In the genomic region with DNA sequence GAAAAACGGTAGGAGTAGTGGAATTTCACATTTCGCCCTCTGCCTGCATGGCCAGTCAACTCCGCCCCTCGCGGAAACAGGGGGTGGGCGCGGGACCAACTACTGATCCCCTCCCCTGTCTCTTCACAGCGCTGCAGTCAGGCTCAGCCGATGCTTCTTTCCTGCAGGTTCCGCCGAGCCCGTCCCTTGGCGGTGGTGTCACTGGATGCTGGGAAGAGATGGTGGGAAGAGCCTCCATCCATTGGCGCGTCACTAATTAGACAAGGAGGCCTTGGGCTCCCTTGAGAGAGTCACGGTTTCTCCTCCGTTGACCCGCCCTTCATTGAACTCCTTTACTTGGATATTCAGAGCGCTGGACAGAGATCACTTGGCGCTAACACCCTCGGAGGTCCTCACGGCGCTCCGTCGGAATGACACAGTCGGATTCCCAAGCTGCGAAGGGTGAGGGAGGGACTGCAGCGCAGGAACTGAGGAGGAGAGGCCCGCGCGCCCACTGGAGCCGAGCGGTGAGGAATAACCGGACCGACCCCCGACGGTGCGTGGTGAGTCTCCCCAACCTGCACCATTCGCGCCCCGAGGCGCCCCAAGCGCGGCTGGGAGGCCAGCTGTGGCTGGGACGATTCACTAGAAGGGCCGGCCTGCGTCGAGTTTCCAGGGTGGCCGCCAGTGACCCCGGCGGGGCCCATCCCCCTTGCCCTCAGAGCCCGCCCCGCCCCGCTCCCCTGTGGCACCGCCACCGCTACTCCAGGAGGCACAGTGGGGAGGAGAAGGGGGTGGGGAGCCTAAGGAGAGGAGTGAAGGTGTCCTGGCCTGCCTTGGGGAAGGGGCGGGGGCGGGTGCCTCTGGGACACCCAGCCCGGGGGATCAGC, we compare ENCODE assay signal across 9 cellular contexts. TPM values are rescaled to one million over a fixed set of nuclear protein-coding genes. Genes with fewer than 3 reads are reported as not detected.
DNase-seq lines count a peak whose midpoint lies in the region; ATAC-seq and TF ChIP-seq lines count a peak whose summit lies in the region.
"Had no signal": no experiment of that assay in that cellular context is flagged by ENCODE, and none has a peak within 500 bp of the region (broad histone marks: within the 10 kb centered on the region; RNA-seq: fewer than 3 reads in every experiment).

No MANE protein-coding gene starts in this region.

- TF ChIP-seq POLR2A in tibial nerve (IDR thresholded peaks at IDR 0.05), result no peak
- TF ChIP-seq POLR2A in erythroblast (IDR thresholded peaks at IDR 0.05; ENCODE audit: low read length), result no peak

- no peak for TF ChIP-seq EP300 in tibial nerve (IDR thresholded peaks at IDR 0.05)

- TF ChIP-seq CTCF in HEK293 (tag by site-specific recombination; IDR thresholded peaks at IDR 0.05) (no peak), tibial nerve (IDR thresholded peaks at IDR 0.05) (no peak)

- intact Hi-C loops in dendritic cell treated with granulocyte-macrophage colony-stimulating factor and Interleukin-4, amounts not matched to agents 40 ng/mL and 50 ng/mL, for 4 days (cut with micrococcal nuclease), result no loop called here

- H3K36me3 Mint-ChIP-seq in CD4-positive, CD25-positive, alpha-beta regulatory T cell, result peaks cover 34% of the 10 kb centered on the region
- no peaks in the 10 kb centered on the region for H3K36me3 Mint-ChIP-seq in dendritic cell treated with granulocyte-macrophage colony-stimulating factor and Interleukin-4, amounts not matched to agents 40 ng/mL and 50 ng/mL, for 4 days (ENCODE audit: low read depth)

- peak overlapping the region; percentile 27 to 83 (median 82) for H3K4me3 Mint-ChIP-seq in CD4-positive, CD25-positive, alpha-beta regulatory T cell
- H3K4me3 Mint-ChIP-seq in dendritic cell treated with granulocyte-macrophage colony-stimulating factor and Interleukin-4, amounts not matched to agents 40 ng/mL and 50 ng/mL, for 4 days, result peak overlapping the region; percentile 49
- H3K4me3 Mint-ChIP-seq: activated CD8-positive, alpha-beta memory T cell treated with anti-CD3 and anti-CD28 coated beads, Interleukin-2, amount 10 ng/mL, durations not matched to agents 7 days and 5 days had no signal

- H3K4me3 ChIP-seq in CD4-positive, CD25-positive, alpha-beta regulatory T cell (ENCODE audit: low read depth, low read length), result peak overlapping the region; percentile 35
- H3K4me3 ChIP-seq in HEK293 (ENCODE audit: low read depth, low read length) (no peak overlapping the region), mesodermal cell (ENCODE audit: extremely low read depth, insufficient read depth, low read length, poor library complexity, severe bottlenecking) (peak overlapping the region; percentile 30), tibial nerve (peak overlapping the region in 1 of 4 donors; percentile 26)

- peak overlapping the region; percentile 42 for H3K27ac ChIP-seq in CD4-positive, CD25-positive, alpha-beta regulatory T cell (ENCODE audit: insufficient read depth, low read length, poor library complexity, severe bottlenecking)
- no peak overlapping the region for H3K27ac ChIP-seq in HEK293 (ENCODE audit: extremely low read depth, low read depth, low read length)
- no peak overlapping the region for H3K27ac ChIP-seq in mesodermal cell (ENCODE audit: low read depth, low read length, severe bottlenecking)
- H3K27ac ChIP-seq in tibial nerve, result no peak overlapping the region

- no peaks in the 10 kb centered on the region for H3K9me3 ChIP-seq in CD4-positive, CD25-positive, alpha-beta regulatory T cell (ENCODE audit: control insufficient read depth in 2 of 2, low read length in 2 of 2)
- H3K9me3 ChIP-seq in HEK293 (ENCODE audit: control insufficient read depth, insufficient read depth, low read depth, low read length) (no peaks in the 10 kb centered on the region; the same call in 1 of the 2 replicates), mesodermal cell (ENCODE audit: control insufficient read depth, low read length) (no peaks in the 10 kb centered on the region), tibial nerve (peaks cover 0 to 15% (median 2%) of the 10 kb centered on the region in 4 donors)

- peaks cover 24 to 82% (median 53%) of the 10 kb centered on the region in 4 donors for H3K4me1 Mint-ChIP-seq in CD4-positive, CD25-positive, alpha-beta regulatory T cell
- peaks cover 17% of the 10 kb centered on the region for H3K4me1 Mint-ChIP-seq in dendritic cell treated with granulocyte-macrophage colony-stimulating factor and Interleukin-4, amounts not matched to agents 40 ng/mL and 50 ng/mL, for 4 days (ENCODE audit: low read depth)

- H3K27me3 ChIP-seq in CD4-positive, CD25-positive, alpha-beta regulatory T cell (ENCODE audit: control insufficient read depth, insufficient read depth, low read length), result no peaks in the 10 kb centered on the region
- H3K27me3 ChIP-seq in tibial nerve, result peaks cover 0 to 39% of the 10 kb centered on the region in 2 donors

- ATAC-seq in CD4-positive, CD25-positive, alpha-beta regulatory T cell (ENCODE audit: low read depth in 2 of 2), result no peak

- H3K27me3 Mint-ChIP-seq in CD4-positive, CD25-positive, alpha-beta regulatory T cell, result no peaks in the 10 kb centered on the region
- peaks cover 46% of the 10 kb centered on the region for H3K27me3 Mint-ChIP-seq in dendritic cell treated with granulocyte-macrophage colony-stimulating factor and Interleukin-4, amounts not matched to agents 40 ng/mL and 50 ng/mL, for 4 days
- H3K27me3 Mint-ChIP-seq: activated CD8-positive, alpha-beta memory T cell treated with anti-CD3 and anti-CD28 coated beads, Interleukin-2, amount 10 ng/mL, durations not matched to agents 7 days and 5 days had no signal

- CTCF ChIA-PET in HEK293 (lab: Yijun Ruan, JAX), result interaction anchor here (0.7 to 17.9 kb wide), 25 partner anchors 8 to 408 kb away, joined by 3 to 433 read pairs (median 7); a partner anchor contains a TSS

- peaks cover 42% of the 10 kb centered on the region for H3K4me1 ChIP-seq in CD4-positive, CD25-positive, alpha-beta regulatory T cell (ENCODE audit: control insufficient read depth, insufficient read depth, low read length, poor library complexity, severe bottlenecking)
- H3K4me1 ChIP-seq in HEK293 (ENCODE audit: control insufficient read depth, insufficient read depth, low read length), result peaks cover 3% of the 10 kb centered on the region
- H3K4me1 ChIP-seq in mesodermal cell (ENCODE audit: control insufficient read depth, insufficient read depth, low read length, poor library complexity, severe bottlenecking), result peaks cover 3% of the 10 kb centered on the region
- H3K4me1 ChIP-seq in tibial nerve, result peaks cover 0 to 11% (median 0%) of the 10 kb centered on the region in 4 donors

- no peaks in the 10 kb centered on the region for H3K9me3 Mint-ChIP-seq in CD4-positive, CD25-positive, alpha-beta regulatory T cell
- H3K9me3 Mint-ChIP-seq in dendritic cell treated with granulocyte-macrophage colony-stimulating factor and Interleukin-4, amounts not matched to agents 40 ng/mL and 50 ng/mL, for 4 days, result no peaks in the 10 kb centered on the region

- DNase-seq in CD4-positive, CD25-positive, alpha-beta regulatory T cell, result peak in 1 of 3 donors; percentile 9
- DNase-seq in UCSD-AML1 (lab: John Stamatoyannopoulos, UW; ENCODE audit: unreplicated experiment) (no peak), RKO (ENCODE audit: low spot score) (no peak), tibial nerve (ENCODE audit: low spot score in 2 of 2) (no peak), erythroblast (lab: John Stamatoyannopoulos, UW) (no peak)
- DNase-seq: activated CD8-positive, alpha-beta memory T cell treated with anti-CD3 and anti-CD28 coated beads, Interleukin-2, amount 10 ng/mL, durations not matched to agents 7 days and 5 days had no signal

- peak overlapping the region; percentile 73 to 91 (median 89) for H3K27ac Mint-ChIP-seq in CD4-positive, CD25-positive, alpha-beta regulatory T cell
- no peak overlapping the region for H3K27ac Mint-ChIP-seq in dendritic cell treated with granulocyte-macrophage colony-stimulating factor and Interleukin-4, amounts not matched to agents 40 ng/mL and 50 ng/mL, for 4 days
- H3K27ac Mint-ChIP-seq: activated CD8-positive, alpha-beta memory T cell treated with anti-CD3 and anti-CD28 coated beads, Interleukin-2, amount 10 ng/mL, durations not matched to agents 7 days and 5 days had no signal

- H3K36me3 ChIP-seq in CD4-positive, CD25-positive, alpha-beta regulatory T cell (ENCODE audit: control insufficient read depth, insufficient read depth, low read length), result peaks cover 29% of the 10 kb centered on the region
- no peaks in the 10 kb centered on the region for H3K36me3 ChIP-seq in HEK293 (ENCODE audit: control insufficient read depth in 2 of 2, insufficient read depth in 1 of 2, low read length in 2 of 2)
- H3K36me3 ChIP-seq in mesodermal cell (ENCODE audit: control insufficient read depth, insufficient read depth, low read length), result no peaks in the 10 kb centered on the region
- no peaks in the 10 kb centered on the region for H3K36me3 ChIP-seq in tibial nerve

- POLR2A ChIA-PET in HEK293 (lab: Yijun Ruan, JAX), result interaction anchor here (0.6 to 1.7 kb wide), 2 partner anchors 9 to 125 kb away, joined by 5 to 8 read pairs; a partner anchor contains a TSS

- 2 to 4% methylated on average over 26 to 36 of the region's 59 CpGs for WGBS in mesodermal cell (ENCODE audit: insufficient coverage in 2 of 2), 2 experiments
- WGBS in tibial nerve, 2 donors, result 2 to 4% methylated on average over 25 to 30 of the region's 59 CpGs

TF ChIP-seq in HEK293, 187 proteins besides CTCF, POLR2A, EP300 and RAD21:
- no peak for TF ChIP-seq ZNF221 (tag by site-specific recombination; IDR thresholded peaks at IDR 0.05; ENCODE audit: borderline replicate concordance)
- TF ChIP-seq ZBTB21 (tag by site-specific recombination; IDR thresholded peaks at IDR 0.05), result 0 out of 2 replicates have a peak, but pooled peaks have one; percentile 4

RNA-seq across cellular contexts. Expression of a gene that starts 11.2 kb away (rescaled TPM):
- total RNA-seq in CD4-positive, CD25-positive, alpha-beta regulatory T cell, result 43.8 TPM
- polyA plus RNA-seq in CD4-positive, CD25-positive, alpha-beta regulatory T cell, result 10 to 100 TPM; 39.1 to 58.6 (median 46.7) TPM
- polyA plus RNA-seq in mesodermal cell (2013, experiment 1 of 2), result 9.5 TPM
- polyA plus RNA-seq in mesodermal cell (2013, experiment 2 of 2), result 5.1 TPM
- total RNA-seq in tibial nerve, result 1 to 10 TPM in 1 of 4 donors, under 1 TPM in 2, not detected in 1; 0.60 to 2.2 (median 0.87) TPM

Comparison
In these comparisons a context has a peak if more than half of its experiments do, and no peak if none do; other contexts are left out.
1. RNA of a gene that starts 11.2 kb away (total RNA-seq): 43.8 TPM in CD4-positive, CD25-positive, alpha-beta regulatory T cell (single experiment); 0.60 to 2.2 TPM in tibial nerve; every median in the first group is over 10 times any median in the second.